9 cellular contexts compared by ENCODE assay signal in genomic region chr2:231795525-231796327, GRCh38. TPM values are rescaled to one million over a fixed set of nuclear protein-coding genes. Genes with fewer than 3 reads are reported as not detected.
DNase-seq lines count a peak whose midpoint lies in the region; ATAC-seq and TF ChIP-seq lines count a peak whose summit lies in the region.
"Had no signal": no experiment of that assay in that cellular context is flagged by ENCODE, and none has a peak within 500 bp of the region (broad histone marks: within the 10 kb centered on the region; RNA-seq: fewer than 3 reads in every experiment).

No MANE protein-coding gene starts in this region.

- no peak overlapping the region for H3K4me3 Mint-ChIP-seq in Calu3 (ENCODE audit: low read depth, unreplicated experiment)

- H3K36me3 ChIP-seq in WERI-Rb-1: peaks cover 68% of the 10 kb centered on the region

- POLR2A ChIA-PET in GM10248 (lab: Yijun Ruan, JAX): interaction anchor here (1.1 kb wide), 1 partner anchor 10 kb away, joined by 3 read pairs; the partner anchor contains the start of gene COPS7B

- H3K36me3 Mint-ChIP-seq in Calu3 (ENCODE audit: insufficient read depth, unreplicated experiment): peaks cover 28% of the 10 kb centered on the region

- H3K9me3 Mint-ChIP-seq in Calu3 (ENCODE audit: low read depth, unreplicated experiment): no peaks in the 10 kb centered on the region

- ATAC-seq in GM18498 (IDR thresholded peaks at IDR 0.05; ENCODE audit: unreplicated experiment): no peak

- no peak overlapping the region for H3K27ac ChIP-seq in WERI-Rb-1
- H3K27ac ChIP-seq: heart right ventricle had no signal

- DNase-seq in Calu3: peak; percentile 81
- DNase-seq in WERI-Rb-1: no peak
- DNase-seq in kidney tubule cell (ENCODE audit: low spot score): peak; percentile 92
- no peak for DNase-seq in middle frontal gyrus (ENCODE audit: extremely low spot score, low spot score)
- no peak for DNase-seq in ecto neural progenitor cell (ENCODE audit: low spot score)
- no peak for DNase-seq in GM10248 (ENCODE audit: extremely low spot score)
- DNase-seq: heart right ventricle had no signal

- BruUV-seq in Calu3 (replicated peaks; lab: Mats Ljungman, UMichigan): no TSS peak

- TF ChIP-seq RAD21 in Ishikawa (IDR thresholded peaks at IDR 0.05; ENCODE audit: low read depth): no peak

- no peaks in the 10 kb centered on the region for H3K27me3 ChIP-seq in WERI-Rb-1 (ENCODE audit: insufficient read depth, low read depth, severe bottlenecking)
- H3K27me3 ChIP-seq: heart right ventricle had no signal

- TF ChIP-seq EP300 in Ishikawa (IDR thresholded peaks at IDR 0.05; ENCODE audit: borderline replicate concordance): no peak

- H3K9me3 ChIP-seq in WERI-Rb-1 (ENCODE audit: severe bottlenecking): no peaks in the 10 kb centered on the region
- H3K9me3 ChIP-seq: heart right ventricle had no signal

- H3K4me1 Mint-ChIP-seq in Calu3 (ENCODE audit: low read depth, unreplicated experiment): no peaks in the 10 kb centered on the region

- no peak overlapping the region for H3K27ac Mint-ChIP-seq in Calu3 (ENCODE audit: unreplicated experiment)

- CTCF ChIA-PET in Calu3 (lab: Charles Lee): interaction anchor here (0.6 to 1.6 kb wide), 12 partner anchors 10 to 194 kb away, joined by 3 to 11 read pairs (median 3); partner anchors contain the start of genes COPS7B and PDE6D
- CTCF ChIA-PET in GM10248 (lab: Yijun Ruan, JAX): interaction anchor here (1.1 to 3.1 kb wide), 6 partner anchors 9 to 118 kb away, joined by 3 to 9 read pairs (median 3); no protein-coding TSS in a partner anchor

- TF ChIP-seq CTCF in Calu3 (IDR thresholded peaks at IDR 0.05; ENCODE audit: unreplicated experiment): peak; percentile 59
- 0 out of 2 replicates have a peak, but pooled peaks have one; percentile 10 for TF ChIP-seq CTCF in WERI-Rb-1 (IDR thresholded peaks at IDR 0.05; ENCODE audit: low read depth, low read length)
- TF ChIP-seq CTCF in GM10248 (IDR thresholded peaks at IDR 0.05; ENCODE audit: control extremely low read depth, extremely low read depth, low read depth, missing control alignments): no peak

- H3K27me3 Mint-ChIP-seq in Calu3 (ENCODE audit: unreplicated experiment): no peaks in the 10 kb centered on the region

- H3K4me3 ChIP-seq in WERI-Rb-1 (ENCODE audit: low read depth, low read length): no peak overlapping the region
- H3K4me3 ChIP-seq: heart right ventricle had no signal

- intact Hi-C loops in Calu3 (cut with micrococcal nuclease; ENCODE audit: unreplicated experiment): no loop called here

TF ChIP-seq in Ishikawa, 13 proteins besides CTCF, POLR2A, EP300 and RAD21:
- TF ChIP-seq TEAD4 (IDR thresholded peaks at IDR 0.05) (peak; percentile 48; the same call in 1 of the 2 replicates), CEBPB (IDR thresholded peaks at IDR 0.05) (no peak), NFIC (IDR thresholded peaks at IDR 0.05) (peak; percentile 84), TCF12 (IDR thresholded peaks at IDR 0.05; ENCODE audit: low read depth) (peak; percentile 22; the same call in 1 of the 2 replicates)

RNA-seq across cellular contexts. Expression of gene COPS7B, which starts 9.5 kb away (rescaled TPM):
- 48.3 and 54.6 TPM in 2 replicates for total RNA-seq in Calu3 (2022)

RNA-seq across cellular contexts. Expression of gene PDE6D, which starts 14.6 kb away (rescaled TPM):
- total RNA-seq in Calu3 (2022): 25.8 and 30.6 TPM in 2 replicates

Comparison
In these comparisons a context has a peak if more than half of its experiments do, and no peak if none do; other contexts are left out.
1. DNase-seq: peak in Calu3 (single experiment) and kidney tubule cell (single experiment); none in WERI-Rb-1 (single experiment), middle frontal gyrus (single experiment), ecto neural progenitor cell (single experiment) and GM10248 (single experiment).